In genomic region chr5:10660720-10661387, GRCh38 we compare ENCODE assay signal across 1 cellular context.
TF ChIP-seq lines count a peak whose summit lies in the region.

No MANE protein-coding gene starts in this region.

TF ChIP-seq in IMR-90, 13 proteins besides CTCF, POLR2A, EP300 and RAD21 (continued from another document):
- TF ChIP-seq BHLHE40 (IDR thresholded peaks at IDR 0.05; ENCODE audit: low read depth, low read length): no peak
- TF ChIP-seq NFE2L2 (IDR thresholded peaks at IDR 0.05; ENCODE audit: low read depth, low read length): no peak
- no peak for TF ChIP-seq MAZ (IDR thresholded peaks at IDR 0.05; ENCODE audit: borderline replicate concordance, low read depth, low read length)
- TF ChIP-seq, protein P1, sequence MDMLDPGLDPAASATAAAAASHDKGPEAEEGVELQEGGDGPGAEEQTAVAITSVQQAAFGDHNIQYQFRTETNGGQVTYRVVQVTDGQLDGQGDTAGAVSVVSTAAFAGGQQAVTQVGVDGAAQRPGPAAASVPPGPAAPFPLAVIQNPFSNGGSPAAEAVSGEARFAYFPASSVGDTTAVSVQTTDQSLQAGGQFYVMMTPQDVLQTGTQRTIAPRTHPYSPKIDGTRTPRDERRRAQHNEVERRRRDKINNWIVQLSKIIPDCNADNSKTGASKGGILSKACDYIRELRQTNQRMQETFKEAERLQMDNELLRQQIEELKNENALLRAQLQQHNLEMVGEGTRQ (IDR thresholded peaks at IDR 0.05; ENCODE audit: low read depth, low read length): no peak
- no peak for TF ChIP-seq RFX5 (IDR thresholded peaks at IDR 0.05; ENCODE audit: low read depth, low read length)
- no peak for TF ChIP-seq CEBPB (IDR thresholded peaks at IDR 0.05; ENCODE audit: low read depth, low read length)
- TF ChIP-seq SMC3 (IDR thresholded peaks at IDR 0.05; ENCODE audit: low read depth, low read length): no peak
- TF ChIP-seq, protein P2, sequence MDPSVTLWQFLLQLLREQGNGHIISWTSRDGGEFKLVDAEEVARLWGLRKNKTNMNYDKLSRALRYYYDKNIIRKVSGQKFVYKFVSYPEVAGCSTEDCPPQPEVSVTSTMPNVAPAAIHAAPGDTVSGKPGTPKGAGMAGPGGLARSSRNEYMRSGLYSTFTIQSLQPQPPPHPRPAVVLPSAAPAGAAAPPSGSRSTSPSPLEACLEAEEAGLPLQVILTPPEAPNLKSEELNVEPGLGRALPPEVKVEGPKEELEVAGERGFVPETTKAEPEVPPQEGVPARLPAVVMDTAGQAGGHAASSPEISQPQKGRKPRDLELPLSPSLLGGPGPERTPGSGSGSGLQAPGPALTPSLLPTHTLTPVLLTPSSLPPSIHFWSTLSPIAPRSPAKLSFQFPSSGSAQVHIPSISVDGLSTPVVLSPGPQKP (IDR thresholded peaks at IDR 0.05; ENCODE audit: borderline replicate concordance, low read depth, low read length): no peak
- no peak for TF ChIP-seq CHD1 (IDR thresholded peaks at IDR 0.05; ENCODE audit: low read depth, low read length)
- no peak for TF ChIP-seq FOS (IDR thresholded peaks at IDR 0.05; ENCODE audit: low read depth, low read length)
- TF ChIP-seq MXI1 (IDR thresholded peaks at IDR 0.05; ENCODE audit: borderline replicate concordance, low read depth, low read length): no peak
